In the genomic region with DNA sequence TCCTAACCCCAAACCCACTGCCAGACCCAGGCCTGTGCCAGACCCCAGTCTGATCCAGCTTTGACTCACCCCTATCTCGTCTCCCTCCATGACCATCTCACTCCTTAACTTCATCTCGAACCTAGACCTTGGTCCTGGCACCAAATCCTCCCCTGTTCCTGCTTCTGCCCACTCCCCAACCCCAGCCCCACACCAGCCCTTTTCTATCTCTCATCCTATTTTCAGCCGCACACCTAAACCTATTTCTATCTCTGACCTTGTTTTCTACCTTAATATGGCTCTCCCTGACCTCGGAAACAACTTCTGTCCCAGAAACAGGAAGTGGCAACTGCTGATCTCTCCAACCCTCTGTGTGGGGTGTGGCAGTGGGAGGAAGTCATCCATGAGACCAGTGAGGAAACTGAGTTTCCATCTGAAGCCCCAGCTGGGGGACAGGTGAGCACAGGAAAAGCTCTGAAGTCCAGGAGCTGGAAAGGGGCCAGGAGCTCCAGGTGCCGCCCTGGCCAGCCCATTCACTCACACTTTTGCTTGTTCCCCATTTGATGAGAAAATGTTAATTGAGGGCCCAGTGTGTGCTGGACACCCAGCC, we compare ENCODE assay signal across 14 cellular contexts. TPM values are rescaled to one million over a fixed set of nuclear protein-coding genes. Genes with fewer than 3 reads are reported as not detected.
DNase-seq lines count a peak whose midpoint lies in the region; ATAC-seq, FAIRE-seq and TF ChIP-seq lines count a peak whose summit lies in the region.
"Had no signal": no experiment of that assay in that cellular context is flagged by ENCODE, and none has a peak within 500 bp of the region (broad histone marks: within the 10 kb centered on the region; RNA-seq: fewer than 3 reads in every experiment).

No MANE protein-coding gene starts in this region.

- H3K4me1 ChIP-seq in OCI-LY1 (ENCODE audit: insufficient read depth, low read length, severe bottlenecking) (peaks cover 28% of the 10 kb centered on the region), K562 (replicated peaks in 1 of 2; ENCODE audit: control insufficient read depth in 2 of 2, insufficient read depth in 2 of 2, low read length in 2 of 2) (peaks cover 26 to 40% of the 10 kb centered on the region in 2 experiments)

- no peaks in the 10 kb centered on the region for H3F3A ChIP-seq in OCI-LY1 (ENCODE audit: insufficient read depth, low read length)

- no peak overlapping the region for H2AFZ ChIP-seq in OCI-LY1 (ENCODE audit: low read length)
- H2AFZ ChIP-seq in K562 (ENCODE audit: low read depth, low read length) = peak overlapping the region; percentile 78
- H2AFZ ChIP-seq: hepatocyte had no signal

- H3K27me3 ChIP-seq in OCI-LY1 (ENCODE audit: insufficient read depth, low read length) (no peaks in the 10 kb centered on the region), K562 (ENCODE audit: control insufficient read depth in 2 of 2, insufficient read depth in 2 of 2, low read length in 2 of 2) (no peaks in the 10 kb centered on the region)
- H3K27me3 ChIP-seq: hepatocyte had no signal

- CTCF ChIA-PET in K562 (lab: Yijun Ruan, JAX; ENCODE audit: low intra/inter-chr PET ratio) = no interaction called here

- TF ChIP-seq POLR2A in K562 (conservative IDR thresholded peaks at IDR 0.05) = no peak; the same call in 1 of the 2 replicates

- peak overlapping the region; percentile 72 for H3K27ac ChIP-seq in OCI-LY1 (ENCODE audit: low read depth, low read length, poor library complexity, severe bottlenecking)
- peak overlapping the region; percentile 54 for H3K27ac ChIP-seq in K562 (ENCODE audit: extremely low read depth, low read depth, low read length)
- H3K27ac ChIP-seq: hepatocyte had no signal

- no peaks in the 10 kb centered on the region for H4K20me1 ChIP-seq in OCI-LY1 (ENCODE audit: insufficient read depth, low read length)
- H4K20me1 ChIP-seq in K562 (replicated peaks; ENCODE audit: control insufficient read depth, insufficient read depth, low read length) = no peaks in the 10 kb centered on the region

- peak; percentile 66 for ATAC-seq in K562
- no peak for ATAC-seq in SK-N-SH treated with all-trans-retinoic acid at 6 μM for 48 hours
- no peak for ATAC-seq in GM21576 (IDR thresholded peaks at IDR 0.05; ENCODE audit: unreplicated experiment)
- ATAC-seq in HG03378 (IDR thresholded peaks at IDR 0.05; ENCODE audit: unreplicated experiment) = no peak
- ATAC-seq: Panc1 had no signal

- no peaks in the 10 kb centered on the region for H3K9me2 ChIP-seq in OCI-LY1 (ENCODE audit: low read depth, low read length)

- H3K4me3 ChIP-seq in OCI-LY1 (ENCODE audit: low read depth, low read length, poor library complexity, severe bottlenecking) = peak overlapping the region; percentile 11
- no peak overlapping the region for H3K4me3 ChIP-seq in K562
- H3K4me3 ChIP-seq: hepatocyte, transverse colon had no signal

- intact Hi-C loops in K562 (cut with micrococcal nuclease) = no loop called here

- in situ Hi-C loops in K562 (cut with MboI) = no loop called here

- peak overlapping the region; percentile 21; the same call in 1 of the 2 replicates for H3K9ac ChIP-seq in OCI-LY1 (ENCODE audit: low read length)
- H3K9ac ChIP-seq in K562 (ENCODE audit: insufficient read depth in 1 of 2, low read depth in 2 of 2, low read length in 2 of 2) = peak overlapping the region; percentile 35 to 75; a peak in 3 of 4 replicates

- H3K79me2 ChIP-seq in OCI-LY1 (ENCODE audit: insufficient read depth, low read length) (no peaks in the 10 kb centered on the region), K562 (ENCODE audit: control insufficient read depth, insufficient read depth, low read length) (no peaks in the 10 kb centered on the region)
- H3K79me2 ChIP-seq: hepatocyte had no signal

- TF ChIP-seq RAD21 in K562 (CRISPR knock-in tag; conservative IDR thresholded peaks at IDR 0.05 in 1 of 2, IDR thresholded peaks at IDR 0.05 in 1 of 2) = no peak

- no TSS peak for BruUV-seq in K562 (replicated peaks; lab: Mats Ljungman, UMichigan)

- 35% methylated on average over 5 of the region's 5 CpGs for WGBS in K562 (ENCODE audit: insufficient coverage, low coverage, missing lambda C conversion rate)

- POLR2A ChIA-PET in K562 (lab: Yijun Ruan, JAX) = interaction anchor here (1.1 to 2.1 kb wide), 3 partner anchors 9 to 34 kb away, joined by 4 to 14 read pairs (median 5); a partner anchor contains a TSS

- DNase-seq in AML-193 (lab: John Stamatoyannopoulos, UW) (peak; percentile 56 to 68), GM10266 (ENCODE audit: extremely low spot score) (peak; percentile 55), K562 (ENCODE audit: extremely low read depth in 1 of 4, low spot score in 3 of 4) (peak in 1 of 4 experiments; percentile 57), T-helper 9 cell (no peak)
- DNase-seq: cortex of kidney, IMR-90, transverse colon had no signal

- FAIRE-seq in K562 (lab: Jason Lieb, UNC) = peak; percentile 86

- no peak for TF ChIP-seq CTCF in GM10266 (IDR thresholded peaks at IDR 0.05; ENCODE audit: control insufficient read depth, insufficient read depth, low read depth, missing control alignments)
- no peak for TF ChIP-seq CTCF in OCI-LY1 (IDR thresholded peaks at IDR 0.05; ENCODE audit: low read length)
- TF ChIP-seq CTCF in K562 (IDR thresholded peaks at IDR 0.05 in 2 of 3, conservative IDR thresholded peaks at IDR 0.05 in 1 of 3; ENCODE audit: insufficient read depth in 2 of 3, low read depth in 1 of 3, low read length in 3 of 3) = no peak

- H3K9me1 ChIP-seq in K562 (ENCODE audit: control insufficient read depth, insufficient read depth, low read length) = no peaks in the 10 kb centered on the region

- no peaks in the 10 kb centered on the region for H3K36me3 ChIP-seq in OCI-LY1 (ENCODE audit: insufficient read depth, low read length)
- no peaks in the 10 kb centered on the region for H3K36me3 ChIP-seq in K562 (ENCODE audit: control insufficient read depth, insufficient read depth, low read length)
- H3K36me3 ChIP-seq: transverse colon had no signal

- H3K4me2 ChIP-seq in OCI-LY1 (ENCODE audit: low read length) = peak overlapping the region; percentile 53
- peak overlapping the region; percentile 33 for H3K4me2 ChIP-seq in K562 (ENCODE audit: insufficient read depth, low read length)
- H3K4me2 ChIP-seq: hepatocyte had no signal

- H3K9me3 ChIP-seq in OCI-LY1 (ENCODE audit: low read length) (no peaks in the 10 kb centered on the region), K562 (replicated peaks; ENCODE audit: control insufficient read depth, insufficient read depth, low read depth, low read length) (no peaks in the 10 kb centered on the region)
- H3K9me3 ChIP-seq: transverse colon had no signal

- TF ChIP-seq EP300 in K562 (IDR thresholded peaks at IDR 0.05; ENCODE audit: low read length) = no peak

RNA-seq across cellular contexts. Expression of a gene that starts 13.7 kb away (rescaled TPM):
- total RNA-seq in K562 (2011; cell fraction: chromatin; rRNA removed; ENCODE audit: low replicate concordance) = not detected in 2 replicates
- not detected in 2 replicates for total RNA-seq in K562 (2011; cell fraction: nucleolus; rRNA removed)
- not detected in 2 replicates for total RNA-seq in K562 (2011; cell fraction: nucleoplasm; rRNA removed)
- 0.61 TPM in 1 of 2 replicates, not detected in the other for total RNA-seq in K562 (2014; rRNA removed)
- not detected in 2 replicates for total RNA-seq in K562 (2014; rRNA removed; fragmentation: Illumina TruSeq; extraction: Trizol)
- not detected in 2 replicates for total RNA-seq in K562 (2015; rRNA removed; fragmentation: Illumina TruSeq; extraction: Trizol)
- total RNA-seq in K562 (2021) = 0.60 and 1.3 TPM in 2 replicates
- polyA plus RNA-seq in K562 (2011; rRNA removed) = not detected in 2 replicates
- 0.29 and 0.64 TPM in 2 replicates for polyA plus RNA-seq in K562 (2011; cell fraction: cytosol; rRNA removed)
- polyA plus RNA-seq in K562 (2011; cell fraction: nucleus; rRNA removed) = 0.70 TPM in 1 of 2 replicates, not detected in the other
- polyA plus RNA-seq in K562 (2012) = 0.39 TPM in 1 of 2 replicates, not detected in the other
- polyA plus RNA-seq in K562 (2014; fragmentation: Illumina TruSeq; extraction: Trizol) = not detected in 2 replicates
- polyA plus RNA-seq in K562 (2014; fragmentation: Nextera tagmentation; extraction: Ambion mirVana) = not detected
- not detected in 2 replicates for polyA plus RNA-seq in K562 (2014; rRNA removed)
- not detected in 2 replicates for polyA minus RNA-seq in K562 (2011; rRNA and poly(A)+ RNA removed)
- polyA minus RNA-seq in K562 (2011; cell fraction: cytosol; rRNA and poly(A)+ RNA removed) = not detected in 2 replicates
- not detected in 2 replicates for polyA minus RNA-seq in K562 (2011; cell fraction: nucleus; rRNA and poly(A)+ RNA removed)
- total RNA-seq: hepatocyte, IMR-90, transverse colon had no signal
- polyA plus RNA-seq: hepatocyte, IMR-90, neural cell had no signal

RNA-seq across cellular contexts. Expression of a gene that starts 15.7 kb away (rescaled TPM):
- total RNA-seq in K562 (2011; cell fraction: chromatin; rRNA removed; ENCODE audit: low replicate concordance) = 1.3 and 1.6 TPM in 2 replicates
- 0.67 and 0.92 TPM in 2 replicates for total RNA-seq in K562 (2011; cell fraction: nucleolus; rRNA removed)
- total RNA-seq in K562 (2011; cell fraction: nucleoplasm; rRNA removed) = 0.92 and 1.2 TPM in 2 replicates
- 0.12 TPM in 1 of 2 replicates, not detected in the other for total RNA-seq in K562 (2014; rRNA removed)
- not detected in 2 replicates for total RNA-seq in K562 (2014; rRNA removed; fragmentation: Illumina TruSeq; extraction: Trizol)
- total RNA-seq in K562 (2015; rRNA removed; fragmentation: Illumina TruSeq; extraction: Trizol) = 0.07 TPM in 1 of 2 replicates, not detected in the other
- total RNA-seq in K562 (2021) = 0.11 TPM in 1 of 2 replicates, not detected in the other
- polyA plus RNA-seq in K562 (2011; rRNA removed) = 0.19 and 0.26 TPM in 2 replicates
- 0.18 and 0.30 TPM in 2 replicates for polyA plus RNA-seq in K562 (2011; cell fraction: cytosol; rRNA removed)
- 1.8 and 2.6 TPM in 2 replicates for polyA plus RNA-seq in K562 (2011; cell fraction: nucleus; rRNA removed)
- 0.33 and 0.53 TPM in 2 replicates for polyA plus RNA-seq in K562 (2012)
- polyA plus RNA-seq in K562 (2014; fragmentation: Illumina TruSeq; extraction: Trizol) = 0.33 and 0.40 TPM in 2 replicates
- polyA plus RNA-seq in K562 (2014; fragmentation: Nextera tagmentation; extraction: Ambion mirVana) = under 1 TPM in 1 of 2 experiments, not detected in 1; 0.06 TPM
- 0.11 and 0.33 TPM in 2 replicates for polyA plus RNA-seq in K562 (2014; rRNA removed)
- not detected in 2 replicates for polyA minus RNA-seq in K562 (2011; rRNA and poly(A)+ RNA removed)
- not detected in 2 replicates for polyA minus RNA-seq in K562 (2011; cell fraction: cytosol; rRNA and poly(A)+ RNA removed)
- polyA minus RNA-seq in K562 (2011; cell fraction: nucleus; rRNA and poly(A)+ RNA removed) = 0.27 and 0.56 TPM in 2 replicates
- total RNA-seq: hepatocyte, IMR-90, transverse colon had no signal
- polyA plus RNA-seq: hepatocyte, IMR-90, neural cell had no signal

RNA-seq across cellular contexts. Expression of a gene that starts 21.5 kb away (rescaled TPM):
- total RNA-seq in K562 (2011; cell fraction: chromatin; rRNA removed; ENCODE audit: low replicate concordance) = 0.84 and 1.3 TPM in 2 replicates
- total RNA-seq in K562 (2011; cell fraction: nucleolus; rRNA removed) = 1.0 and 1.8 TPM in 2 replicates
- total RNA-seq in K562 (2011; cell fraction: nucleoplasm; rRNA removed) = 0.44 and 0.61 TPM in 2 replicates
- total RNA-seq in K562 (2014; rRNA removed) (0.36 and 0.78 TPM in 2 replicates), K562 (2014; rRNA removed; fragmentation: Illumina TruSeq; extraction: Trizol) (0.26 and 0.44 TPM in 2 replicates), K562 (2015; rRNA removed; fragmentation: Illumina TruSeq; extraction: Trizol) (0.07 and 0.41 TPM in 2 replicates), K562 (2021) (0.20 and 0.60 TPM in 2 replicates)
- polyA plus RNA-seq in K562 (2011; rRNA removed) (0.60 and 0.70 TPM in 2 replicates), K562 (2014; fragmentation: Illumina TruSeq; extraction: Trizol) (0.19 and 0.31 TPM in 2 replicates), K562 (2014; fragmentation: Nextera tagmentation; extraction: Ambion mirVana) (under 1 TPM in 1 of 2 experiments, not detected in 1; 0.13 TPM), K562 (2014; rRNA removed) (0.84 and 3.2 TPM in 2 replicates)
- 0.54 and 1.3 TPM in 2 replicates for polyA plus RNA-seq in K562 (2011; cell fraction: cytosol; rRNA removed)
- polyA plus RNA-seq in K562 (2011; cell fraction: nucleus; rRNA removed) = 1.9 and 2.2 TPM in 2 replicates
- polyA plus RNA-seq in K562 (2012) = 0.44 and 1.5 TPM in 2 replicates
- 0.12 and 0.14 TPM in 2 replicates for polyA minus RNA-seq in K562 (2011; rRNA and poly(A)+ RNA removed)
- not detected in 2 replicates for polyA minus RNA-seq in K562 (2011; cell fraction: cytosol; rRNA and poly(A)+ RNA removed)
- not detected in 2 replicates for polyA minus RNA-seq in K562 (2011; cell fraction: nucleus; rRNA and poly(A)+ RNA removed)
- total RNA-seq: hepatocyte, IMR-90, transverse colon had no signal
- polyA plus RNA-seq: hepatocyte, IMR-90 had no signal

RNA-seq across cellular contexts. Expression of a gene that starts 31.8 kb away (rescaled TPM):
- 9.2 and 13.8 TPM in 2 replicates for total RNA-seq in K562 (2011; cell fraction: chromatin; rRNA removed; ENCODE audit: low replicate concordance)
- total RNA-seq in K562 (2011; cell fraction: nucleolus; rRNA removed) = 11.8 and 13.3 TPM in 2 replicates
- 16.4 and 22.1 TPM in 2 replicates for total RNA-seq in K562 (2011; cell fraction: nucleoplasm; rRNA removed)
- total RNA-seq in K562 (2014; rRNA removed) (2.4 and 3.2 TPM in 2 replicates), K562 (2014; rRNA removed; fragmentation: Illumina TruSeq; extraction: Trizol) (1.1 TPM in 2 replicates), K562 (2015; rRNA removed; fragmentation: Illumina TruSeq; extraction: Trizol) (1.4 TPM in 2 replicates), K562 (2021) (9.2 and 9.9 TPM in 2 replicates)
- polyA plus RNA-seq in K562 (2011; rRNA removed) (4.8 and 7.0 TPM in 2 replicates), K562 (2014; fragmentation: Illumina TruSeq; extraction: Trizol) (12.8 and 15.7 TPM in 2 replicates), K562 (2014; fragmentation: Nextera tagmentation; extraction: Ambion mirVana) (1 to 10 TPM; 1.7 to 1.8 TPM), K562 (2014; rRNA removed) (5.5 and 5.7 TPM in 2 replicates)
- polyA plus RNA-seq in K562 (2011; cell fraction: cytosol; rRNA removed) = 9.6 and 10.2 TPM in 2 replicates
- 8.6 TPM in 2 replicates for polyA plus RNA-seq in K562 (2011; cell fraction: nucleus; rRNA removed)
- 6.9 and 8.3 TPM in 2 replicates for polyA plus RNA-seq in K562 (2012)
- 4.4 and 4.6 TPM in 2 replicates for polyA minus RNA-seq in K562 (2011; rRNA and poly(A)+ RNA removed)
- polyA minus RNA-seq in K562 (2011; cell fraction: cytosol; rRNA and poly(A)+ RNA removed) = 3.5 and 3.8 TPM in 2 replicates
- polyA minus RNA-seq in K562 (2011; cell fraction: nucleus; rRNA and poly(A)+ RNA removed) = 1.8 and 2.4 TPM in 2 replicates
- total RNA-seq: IMR-90 had no signal

RNA-seq across cellular contexts. Expression of a gene that starts 42.1 kb away (rescaled TPM):
- 153 and 228 TPM in 2 replicates for total RNA-seq in K562 (2011; cell fraction: chromatin; rRNA removed; ENCODE audit: low replicate concordance)
- total RNA-seq in K562 (2011; cell fraction: nucleolus; rRNA removed) = 123 and 143 TPM in 2 replicates
- total RNA-seq in K562 (2011; cell fraction: nucleoplasm; rRNA removed) = 145 and 152 TPM in 2 replicates
- total RNA-seq in K562 (2014; rRNA removed) = 224 and 233 TPM in 2 replicates
- total RNA-seq in K562 (2014; rRNA removed; fragmentation: Illumina TruSeq; extraction: Trizol) = 102 and 112 TPM in 2 replicates
- total RNA-seq in K562 (2015; rRNA removed; fragmentation: Illumina TruSeq; extraction: Trizol) = 120 and 125 TPM in 2 replicates
- 161 and 164 TPM in 2 replicates for total RNA-seq in K562 (2021)
- 137 and 156 TPM in 2 replicates for polyA plus RNA-seq in K562 (2011; rRNA removed)
- 171 and 200 TPM in 2 replicates for polyA plus RNA-seq in K562 (2011; cell fraction: cytosol; rRNA removed)
- 229 and 274 TPM in 2 replicates for polyA plus RNA-seq in K562 (2011; cell fraction: nucleus; rRNA removed)
- polyA plus RNA-seq in K562 (2012) = 153 and 156 TPM in 2 replicates
- 137 and 156 TPM in 2 replicates for polyA plus RNA-seq in K562 (2014; fragmentation: Illumina TruSeq; extraction: Trizol)
- 10 to 100 TPM; 26.5 to 48.0 TPM for polyA plus RNA-seq in K562 (2014; fragmentation: Nextera tagmentation; extraction: Ambion mirVana)
- polyA plus RNA-seq in K562 (2014; rRNA removed) = 199 and 221 TPM in 2 replicates
- polyA minus RNA-seq in K562 (2011; rRNA and poly(A)+ RNA removed) = 105 and 146 TPM in 2 replicates
- polyA minus RNA-seq in K562 (2011; cell fraction: cytosol; rRNA and poly(A)+ RNA removed) = 63.5 and 65.9 TPM in 2 replicates
- polyA minus RNA-seq in K562 (2011; cell fraction: nucleus; rRNA and poly(A)+ RNA removed) = 52.0 and 62.1 TPM in 2 replicates
